9 cellular contexts compared by ENCODE assay signal in the genomic region with DNA sequence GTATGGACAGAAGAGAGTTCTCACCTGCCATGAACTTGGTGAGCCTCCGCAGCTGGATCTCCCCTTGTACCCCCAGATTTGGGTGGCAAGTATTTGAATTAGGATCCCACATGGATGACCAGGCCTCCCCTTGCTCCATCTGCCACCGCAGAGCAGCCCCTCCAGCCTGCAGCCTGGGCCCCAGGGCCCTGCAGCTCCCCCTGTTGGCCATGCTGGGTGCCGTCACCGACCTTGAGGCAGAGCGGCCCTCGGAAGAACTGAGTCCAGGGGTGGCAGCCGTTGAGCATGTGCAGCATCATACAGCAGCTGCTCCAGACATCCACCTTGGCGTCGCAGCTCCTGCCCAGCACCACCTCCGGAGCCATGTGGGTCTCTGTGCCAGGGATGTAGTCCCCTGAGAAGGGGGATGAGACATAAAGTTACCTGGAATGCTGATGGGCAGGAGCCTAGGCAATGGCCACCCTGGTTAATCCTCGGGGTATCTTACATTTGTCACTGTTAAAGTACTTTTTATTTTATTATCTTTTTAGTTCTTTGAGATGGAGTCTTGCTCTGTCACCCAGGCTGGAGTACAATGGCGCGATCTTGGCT. TPM values are rescaled to one million over a fixed set of nuclear protein-coding genes. Genes with fewer than 3 reads are reported as not detected.
DNase-seq lines count a peak whose midpoint lies in the region; ATAC-seq and TF ChIP-seq lines count a peak whose summit lies in the region.
"Had no signal": no experiment of that assay in that cellular context is flagged by ENCODE, and none has a peak within 500 bp of the region (broad histone marks: within the 10 kb centered on the region; RNA-seq: fewer than 3 reads in every experiment).

No MANE protein-coding gene starts in this region.

- POLR2A ChIA-PET in SK-N-SH (lab: Yijun Ruan, JAX): no interaction called here

- H3K27me3 ChIP-seq in SK-N-SH (ENCODE audit: insufficient read depth): no peaks in the 10 kb centered on the region

- no peak overlapping the region for H2AFZ ChIP-seq in SK-N-SH (ENCODE audit: low read depth)

- H3K4me1 ChIP-seq in SK-N-SH (ENCODE audit: control insufficient read depth in 1 of 2, insufficient read depth in 2 of 2, low read depth in 1 of 2, low read length in 1 of 2): peaks cover 0 to 6% of the 10 kb centered on the region in 2 experiments; a peak in 2 of 4 replicates

- H3K4me2 ChIP-seq in SK-N-SH: no peak overlapping the region

- no peaks in the 10 kb centered on the region for H3K9me2 ChIP-seq in SK-N-SH

- H3K27ac Mint-ChIP-seq in activated naive CD8-positive, alpha-beta T cell treated with anti-CD3 and anti-CD28 coated beads, Interleukin-2, amount 50 U/mL, for 24 hours: peak overlapping the region; percentile 39

- TF ChIP-seq EP300 in SK-N-SH (IDR thresholded peaks at IDR 0.05; ENCODE audit: borderline replicate concordance in 1 of 2, low read depth in 1 of 2, low read length in 1 of 2): no peak

- DNase-seq in SK-N-SH (peak; percentile 68), myocyte (ENCODE audit: low read depth) (peak; percentile 13), GF-D8 (lab: John Stamatoyannopoulos, UW) (no peak), amniotic stem cell (lab: John Stamatoyannopoulos, UW) (no peak), A172 (ENCODE audit: low spot score) (no peak)
- peak; percentile 73 for DNase-seq in activated naive CD8-positive, alpha-beta T cell treated with anti-CD3 and anti-CD28 coated beads, Interleukin-2, amount 50 U/mL, for 24 hours

- no peaks in the 10 kb centered on the region for H3K9me3 ChIP-seq in SK-N-SH

- CTCF ChIA-PET in SK-N-SH (lab: Yijun Ruan, JAX): interaction anchor here (0.5 to 3.4 kb wide), 11 partner anchors 16 to 345 kb away, joined by 3 to 15 read pairs (median 4); no protein-coding TSS in a partner anchor

- no peak overlapping the region for H3K27ac ChIP-seq in SK-N-SH (ENCODE audit: low read depth in 2 of 2, low read length in 1 of 2)

- no peak overlapping the region for H3K9ac ChIP-seq in SK-N-SH

- no peaks in the 10 kb centered on the region for H3K9me3 Mint-ChIP-seq in activated naive CD8-positive, alpha-beta T cell treated with anti-CD3 and anti-CD28 coated beads, Interleukin-2, amount 50 U/mL, for 24 hours

- TF ChIP-seq CTCF in GM12874 (IDR thresholded peaks at IDR 0.05; ENCODE audit: insufficient read depth, low read depth, low read length): peak; percentile 83
- TF ChIP-seq CTCF in SK-N-SH (IDR thresholded peaks at IDR 0.05): peak; percentile 62

- TF ChIP-seq RAD21 in SK-N-SH (IDR thresholded peaks at IDR 0.05; ENCODE audit: low read length): peak; percentile 34

- peaks cover 4% of the 10 kb centered on the region; the same call in 1 of the 2 replicates for H3K79me2 ChIP-seq in SK-N-SH (ENCODE audit: insufficient read depth)

- 88% methylated on average over 4 of the region's 13 CpGs for WGBS in SK-N-SH (ENCODE audit: low lambda C conversion rate)

- H3K4me3 Mint-ChIP-seq in activated naive CD8-positive, alpha-beta T cell treated with anti-CD3 and anti-CD28 coated beads, Interleukin-2, amount 50 U/mL, for 24 hours: no peak overlapping the region

- peaks cover 53% of the 10 kb centered on the region for H3K36me3 Mint-ChIP-seq in activated naive CD8-positive, alpha-beta T cell treated with anti-CD3 and anti-CD28 coated beads, Interleukin-2, amount 50 U/mL, for 24 hours (ENCODE audit: low read depth)

- H3K27me3 Mint-ChIP-seq in activated naive CD8-positive, alpha-beta T cell treated with anti-CD3 and anti-CD28 coated beads, Interleukin-2, amount 50 U/mL, for 24 hours: no peaks in the 10 kb centered on the region

- H3K36me3 ChIP-seq in SK-N-SH (replicated peaks in 1 of 2; ENCODE audit: control insufficient read depth in 1 of 2, insufficient read depth in 2 of 2, low read length in 1 of 2): peaks cover 62 to 64% of the 10 kb centered on the region in 2 experiments

- H3F3A ChIP-seq in SK-N-SH (replicated peaks; ENCODE audit: insufficient read depth): peaks cover 24% of the 10 kb centered on the region

- H3K4me3 ChIP-seq in SK-N-SH (ENCODE audit: low read depth in 2 of 2, low read length in 1 of 2): no peak overlapping the region

- peak; percentile 68 for ATAC-seq in activated naive CD8-positive, alpha-beta T cell treated with anti-CD3 and anti-CD28 coated beads, Interleukin-2, amount 50 U/mL, for 24 hours
- no peak for ATAC-seq in HG02870 (IDR thresholded peaks at IDR 0.05; ENCODE audit: unreplicated experiment)

- H4K20me1 ChIP-seq in SK-N-SH (ENCODE audit: insufficient read depth): peaks cover 15% of the 10 kb centered on the region

- H3K4me1 Mint-ChIP-seq in activated naive CD8-positive, alpha-beta T cell treated with anti-CD3 and anti-CD28 coated beads, Interleukin-2, amount 50 U/mL, for 24 hours: peaks cover 29% of the 10 kb centered on the region

TF ChIP-seq in SK-N-SH, 30 proteins besides CTCF, POLR2A, EP300 and RAD21:
- TF ChIP-seq SMC3 (IDR thresholded peaks at IDR 0.05; ENCODE audit: low read depth, low read length) (peak; percentile 30; the same call in 1 of the 2 replicates), TAF1 (IDR thresholded peaks at IDR 0.05; ENCODE audit: borderline replicate concordance, low read depth, low read length) (no peak)

RNA-seq across cellular contexts. Expression of a gene that starts 9.0 kb away (rescaled TPM):
- polyA plus RNA-seq in SK-N-SH (2012; rRNA removed): 0.08 TPM in 1 of 2 replicates, not detected in the other
- polyA plus RNA-seq in SK-N-SH (2012; cell fraction: cytosol; rRNA removed): not detected in 2 replicates
- polyA plus RNA-seq in SK-N-SH (2012; cell fraction: nucleus; rRNA removed): 0.10 TPM in 1 of 2 replicates, not detected in the other
- total RNA-seq in myocyte: not detected in 2 replicates
- not detected for polyA plus RNA-seq in myocyte (2012)
- total RNA-seq in A172 (2014; rRNA removed; shearing (Covaris generic)): not detected in 2 replicates
- total RNA-seq: RPMI7951 had no signal

RNA-seq across cellular contexts. Expression of a gene that starts 45.9 kb away (rescaled TPM):
- polyA plus RNA-seq in SK-N-SH (2012; rRNA removed): 11.9 and 13.7 TPM in 2 replicates
- polyA plus RNA-seq in SK-N-SH (2012; cell fraction: cytosol; rRNA removed): 4.4 and 7.2 TPM in 2 replicates
- polyA plus RNA-seq in SK-N-SH (2012; cell fraction: nucleus; rRNA removed): 51.1 and 59.6 TPM in 2 replicates
- 9.2 and 16.4 TPM in 2 replicates for total RNA-seq in myocyte
- 10.6 TPM for polyA plus RNA-seq in myocyte (2012)
- 24.8 and 35.5 TPM in 2 replicates for total RNA-seq in A172 (2014; rRNA removed; shearing (Covaris generic))

RNA-seq across cellular contexts. Expression of a gene that starts 49.2 kb away (rescaled TPM):
- 1.5 and 2.8 TPM in 2 replicates for polyA plus RNA-seq in SK-N-SH (2012; rRNA removed)
- 1.6 and 2.7 TPM in 2 replicates for polyA plus RNA-seq in SK-N-SH (2012; cell fraction: cytosol; rRNA removed)
- polyA plus RNA-seq in SK-N-SH (2012; cell fraction: nucleus; rRNA removed): 7.1 and 9.0 TPM in 2 replicates
- 56.3 and 110 TPM in 2 replicates for total RNA-seq in myocyte
- polyA plus RNA-seq in myocyte (2012): 69.5 TPM
- 36.3 and 44.8 TPM in 2 replicates for total RNA-seq in A172 (2014; rRNA removed; shearing (Covaris generic))

Comparison
In these comparisons a context has a peak if more than half of its experiments do, and no peak if none do; other contexts are left out.
1. DNase-seq: peak in SK-N-SH (single experiment), activated naive CD8-positive, alpha-beta T cell treated with anti-CD3 and anti-CD28 coated beads, Interleukin-2, amount 50 U/mL, for 24 hours (single experiment) and myocyte (single experiment); none in GF-D8 (single experiment), amniotic stem cell (single experiment) and A172 (single experiment).